In the genomic region with DNA sequence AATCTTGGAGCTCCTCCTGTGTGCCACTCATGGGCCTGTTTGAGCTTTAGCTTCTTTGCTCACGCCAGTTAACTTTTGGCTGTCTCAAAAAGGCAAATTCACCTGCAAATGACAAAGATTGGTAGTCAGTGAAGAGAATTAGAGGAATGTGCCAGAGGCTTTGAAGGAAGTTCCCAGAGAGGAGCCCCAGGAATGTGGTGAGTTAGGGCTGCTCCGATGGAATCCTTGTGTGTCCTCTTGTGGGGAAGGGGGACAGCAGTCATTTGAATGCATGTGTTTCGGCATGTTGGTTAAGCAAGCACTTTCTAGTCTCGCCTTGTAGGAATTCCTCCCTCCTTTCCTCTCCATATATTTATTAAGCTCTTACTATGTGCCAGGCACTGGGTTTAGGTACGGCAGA, we compare ENCODE assay signal across 1 cellular context.
TF ChIP-seq lines count a peak whose summit lies in the region.

No MANE protein-coding gene starts in this region.

TF ChIP-seq in GM23338, 12 proteins besides CTCF, POLR2A, EP300 and RAD21:
- TF ChIP-seq, protein P1, sequence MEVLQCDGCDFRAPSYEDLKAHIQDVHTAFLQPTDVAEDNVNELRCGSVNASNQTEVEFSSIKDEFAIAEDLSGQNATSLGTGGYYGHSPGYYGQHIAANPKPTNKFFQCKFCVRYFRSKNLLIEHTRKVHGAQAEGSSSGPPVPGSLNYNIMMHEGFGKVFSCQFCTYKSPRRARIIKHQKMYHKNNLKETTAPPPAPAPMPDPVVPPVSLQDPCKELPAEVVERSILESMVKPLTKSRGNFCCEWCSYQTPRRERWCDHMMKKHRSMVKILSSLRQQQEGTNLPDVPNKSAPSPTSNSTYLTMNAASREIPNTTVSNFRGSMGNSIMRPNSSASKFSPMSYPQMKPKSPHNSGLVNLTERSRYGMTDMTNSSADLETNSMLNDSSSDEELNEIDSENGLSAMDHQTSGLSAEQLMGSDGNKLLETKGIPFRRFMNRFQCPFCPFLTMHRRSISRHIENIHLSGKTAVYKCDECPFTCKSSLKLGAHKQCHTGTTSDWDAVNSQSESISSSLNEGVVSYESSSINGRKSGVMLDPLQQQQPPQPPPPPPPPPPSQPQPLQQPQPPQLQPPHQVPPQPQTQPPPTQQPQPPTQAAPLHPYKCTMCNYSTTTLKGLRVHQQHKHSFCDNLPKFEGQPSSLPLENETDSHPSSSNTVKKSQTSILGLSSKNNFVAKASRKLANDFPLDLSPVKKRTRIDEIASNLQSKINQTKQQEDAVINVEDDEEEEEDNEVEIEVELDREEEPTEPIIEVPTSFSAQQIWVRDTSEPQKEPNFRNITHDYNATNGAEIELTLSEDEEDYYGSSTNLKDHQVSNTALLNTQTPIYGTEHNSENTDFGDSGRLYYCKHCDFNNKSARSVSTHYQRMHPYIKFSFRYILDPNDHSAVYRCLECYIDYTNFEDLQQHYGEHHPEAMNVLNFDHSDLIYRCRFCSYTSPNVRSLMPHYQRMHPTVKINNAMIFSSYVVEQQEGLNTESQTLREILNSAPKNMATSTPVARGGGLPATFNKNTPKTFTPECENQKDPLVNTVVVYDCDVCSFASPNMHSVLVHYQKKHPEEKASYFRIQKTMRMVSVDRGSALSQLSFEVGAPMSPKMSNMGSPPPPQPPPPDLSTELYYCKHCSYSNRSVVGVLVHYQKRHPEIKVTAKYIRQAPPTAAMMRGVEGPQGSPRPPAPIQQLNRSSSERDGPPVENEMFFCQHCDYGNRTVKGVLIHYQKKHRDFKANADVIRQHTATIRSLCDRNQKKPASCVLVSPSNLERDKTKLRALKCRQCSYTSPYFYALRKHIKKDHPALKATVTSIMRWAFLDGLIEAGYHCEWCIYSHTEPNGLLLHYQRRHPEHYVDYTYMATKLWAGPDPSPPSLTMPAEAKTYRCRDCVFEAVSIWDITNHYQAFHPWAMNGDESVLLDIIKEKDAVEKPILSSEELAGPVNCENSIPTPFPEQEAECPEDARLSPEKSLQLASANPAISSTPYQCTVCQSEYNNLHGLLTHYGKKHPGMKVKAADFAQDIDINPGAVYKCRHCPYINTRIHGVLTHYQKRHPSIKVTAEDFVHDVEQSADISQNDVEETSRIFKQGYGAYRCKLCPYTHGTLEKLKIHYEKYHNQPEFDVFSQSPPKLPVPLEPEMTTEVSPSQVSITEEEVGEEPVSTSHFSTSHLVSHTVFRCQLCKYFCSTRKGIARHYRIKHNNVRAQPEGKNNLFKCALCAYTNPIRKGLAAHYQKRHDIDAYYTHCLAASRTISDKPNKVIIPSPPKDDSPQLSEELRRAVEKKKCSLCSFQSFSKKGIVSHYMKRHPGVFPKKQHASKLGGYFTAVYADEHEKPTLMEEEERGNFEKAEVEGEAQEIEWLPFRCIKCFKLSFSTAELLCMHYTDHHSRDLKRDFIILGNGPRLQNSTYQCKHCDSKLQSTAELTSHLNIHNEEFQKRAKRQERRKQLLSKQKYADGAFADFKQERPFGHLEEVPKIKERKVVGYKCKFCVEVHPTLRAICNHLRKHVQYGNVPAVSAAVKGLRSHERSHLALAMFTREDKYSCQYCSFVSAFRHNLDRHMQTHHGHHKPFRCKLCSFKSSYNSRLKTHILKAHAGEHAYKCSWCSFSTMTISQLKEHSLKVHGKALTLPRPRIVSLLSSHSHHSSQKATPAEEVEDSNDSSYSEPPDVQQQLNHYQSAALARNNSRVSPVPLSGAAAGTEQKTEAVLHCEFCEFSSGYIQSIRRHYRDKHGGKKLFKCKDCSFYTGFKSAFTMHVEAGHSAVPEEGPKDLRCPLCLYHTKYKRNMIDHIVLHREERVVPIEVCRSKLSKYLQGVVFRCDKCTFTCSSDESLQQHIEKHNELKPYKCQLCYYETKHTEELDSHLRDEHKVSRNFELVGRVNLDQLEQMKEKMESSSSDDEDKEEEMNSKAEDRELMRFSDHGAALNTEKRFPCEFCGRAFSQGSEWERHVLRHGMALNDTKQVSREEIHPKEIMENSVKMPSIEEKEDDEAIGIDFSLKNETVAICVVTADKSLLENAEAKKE (CRISPR knock-in tag; IDR thresholded peaks at IDR 0.05): no peak
- TF ChIP-seq, protein P2, sequence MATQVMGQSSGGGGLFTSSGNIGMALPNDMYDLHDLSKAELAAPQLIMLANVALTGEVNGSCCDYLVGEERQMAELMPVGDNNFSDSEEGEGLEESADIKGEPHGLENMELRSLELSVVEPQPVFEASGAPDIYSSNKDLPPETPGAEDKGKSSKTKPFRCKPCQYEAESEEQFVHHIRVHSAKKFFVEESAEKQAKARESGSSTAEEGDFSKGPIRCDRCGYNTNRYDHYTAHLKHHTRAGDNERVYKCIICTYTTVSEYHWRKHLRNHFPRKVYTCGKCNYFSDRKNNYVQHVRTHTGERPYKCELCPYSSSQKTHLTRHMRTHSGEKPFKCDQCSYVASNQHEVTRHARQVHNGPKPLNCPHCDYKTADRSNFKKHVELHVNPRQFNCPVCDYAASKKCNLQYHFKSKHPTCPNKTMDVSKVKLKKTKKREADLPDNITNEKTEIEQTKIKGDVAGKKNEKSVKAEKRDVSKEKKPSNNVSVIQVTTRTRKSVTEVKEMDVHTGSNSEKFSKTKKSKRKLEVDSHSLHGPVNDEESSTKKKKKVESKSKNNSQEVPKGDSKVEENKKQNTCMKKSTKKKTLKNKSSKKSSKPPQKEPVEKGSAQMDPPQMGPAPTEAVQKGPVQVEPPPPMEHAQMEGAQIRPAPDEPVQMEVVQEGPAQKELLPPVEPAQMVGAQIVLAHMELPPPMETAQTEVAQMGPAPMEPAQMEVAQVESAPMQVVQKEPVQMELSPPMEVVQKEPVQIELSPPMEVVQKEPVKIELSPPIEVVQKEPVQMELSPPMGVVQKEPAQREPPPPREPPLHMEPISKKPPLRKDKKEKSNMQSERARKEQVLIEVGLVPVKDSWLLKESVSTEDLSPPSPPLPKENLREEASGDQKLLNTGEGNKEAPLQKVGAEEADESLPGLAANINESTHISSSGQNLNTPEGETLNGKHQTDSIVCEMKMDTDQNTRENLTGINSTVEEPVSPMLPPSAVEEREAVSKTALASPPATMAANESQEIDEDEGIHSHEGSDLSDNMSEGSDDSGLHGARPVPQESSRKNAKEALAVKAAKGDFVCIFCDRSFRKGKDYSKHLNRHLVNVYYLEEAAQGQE (IDR thresholded peaks at IDR 0.05; ENCODE audit: unreplicated experiment): no peak
- no peak for TF ChIP-seq NANOG (IDR thresholded peaks at IDR 0.05; ENCODE audit: borderline replicate concordance)
- TF ChIP-seq POLR2AphosphoS5 (IDR thresholded peaks at IDR 0.05; ENCODE audit: low read depth): no peak
- TF ChIP-seq, protein P3, sequence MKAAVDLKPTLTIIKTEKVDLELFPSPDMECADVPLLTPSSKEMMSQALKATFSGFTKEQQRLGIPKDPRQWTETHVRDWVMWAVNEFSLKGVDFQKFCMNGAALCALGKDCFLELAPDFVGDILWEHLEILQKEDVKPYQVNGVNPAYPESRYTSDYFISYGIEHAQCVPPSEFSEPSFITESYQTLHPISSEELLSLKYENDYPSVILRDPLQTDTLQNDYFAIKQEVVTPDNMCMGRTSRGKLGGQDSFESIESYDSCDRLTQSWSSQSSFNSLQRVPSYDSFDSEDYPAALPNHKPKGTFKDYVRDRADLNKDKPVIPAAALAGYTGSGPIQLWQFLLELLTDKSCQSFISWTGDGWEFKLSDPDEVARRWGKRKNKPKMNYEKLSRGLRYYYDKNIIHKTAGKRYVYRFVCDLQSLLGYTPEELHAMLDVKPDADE (IDR thresholded peaks at IDR 0.05): no peak
- no peak for TF ChIP-seq CREB1 (CRISPR knock-in tag; IDR thresholded peaks at IDR 0.05; ENCODE audit: low read depth)
- TF ChIP-seq EZH2 (IDR thresholded peaks at IDR 0.05; ENCODE audit: low read depth, unreplicated experiment): no peak
- TF ChIP-seq ZNF114 (CRISPR knock-in tag; IDR thresholded peaks at IDR 0.05): no peak
- no peak for TF ChIP-seq STAT1 (IDR thresholded peaks at IDR 0.05; ENCODE audit: unreplicated experiment)
- no peak for TF ChIP-seq EZH2phosphoT487 (IDR thresholded peaks at IDR 0.05; ENCODE audit: unreplicated experiment)
- no peak for TF ChIP-seq ZNF331 (CRISPR knock-in tag; IDR thresholded peaks at IDR 0.05; ENCODE audit: low read depth)
- TF ChIP-seq JUNB (IDR thresholded peaks at IDR 0.05; ENCODE audit: unreplicated experiment): no peak
TF ChIP-seq in GM23338: peak in this region for 0.
